Comparison of ENCODE assay signal across 17 cellular contexts in the genomic region with DNA sequence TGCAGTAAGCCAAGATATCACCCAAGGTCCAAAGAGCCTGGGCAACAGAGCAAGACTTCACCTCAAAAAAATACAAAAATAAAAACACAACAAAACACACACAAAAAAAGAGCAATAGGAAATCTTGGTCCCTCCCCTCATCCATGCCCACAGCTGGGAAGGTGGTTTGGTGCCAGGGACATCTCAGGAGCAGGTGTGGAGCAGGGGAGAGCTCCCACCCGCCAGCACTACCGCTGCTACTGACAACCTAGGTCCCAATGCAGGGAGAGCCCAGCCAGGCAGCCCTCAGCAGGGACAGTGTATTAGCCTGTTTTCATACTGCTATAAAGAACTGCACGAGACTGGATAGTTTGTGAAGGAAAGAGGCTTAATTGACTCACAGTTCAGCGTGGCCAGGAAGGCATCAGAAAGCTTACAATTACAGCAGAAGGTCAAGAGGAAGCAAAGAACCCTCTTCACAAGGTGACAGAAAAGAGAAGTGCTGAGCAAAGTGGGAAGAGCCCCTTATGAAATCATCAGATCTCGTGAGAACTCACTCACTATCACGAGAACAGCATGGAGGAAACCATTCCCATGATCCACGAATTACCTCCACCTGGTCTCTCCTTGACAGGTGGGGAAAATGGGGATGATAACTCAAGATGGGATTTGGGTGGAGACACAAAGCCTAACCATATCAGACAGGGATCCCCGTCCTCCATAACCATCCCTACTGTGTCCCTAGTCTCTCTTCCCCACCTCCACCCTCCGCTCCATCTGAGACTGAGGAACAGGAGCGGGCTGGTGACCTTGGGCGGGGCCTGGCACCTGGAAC.
DNase-seq lines count a peak whose midpoint lies in the region; ATAC-seq, FAIRE-seq and TF ChIP-seq lines count a peak whose summit lies in the region.
"Had no signal": no experiment of that assay in that cellular context is flagged by ENCODE, and none has a peak within 500 bp of the region (broad histone marks: within the 10 kb centered on the region; RNA-seq: fewer than 3 reads in every experiment).

No MANE protein-coding gene starts in this region.

- no peak for TF ChIP-seq POLR2A in suprapubic skin (IDR thresholded peaks at IDR 0.05)

- no peak for TF ChIP-seq EP300 in suprapubic skin (IDR thresholded peaks at IDR 0.05)

- H3K4me1 Mint-ChIP-seq in activated T-cell treated with anti-CD3 and anti-CD28 coated beads, Interleukin-2, amount 50 U/mL, for 24 hours (ENCODE audit: low read depth): no peaks in the 10 kb centered on the region
- H3K4me1 Mint-ChIP-seq: activated naive CD4-positive, alpha-beta T cell treated with anti-CD3 and anti-CD28 coated beads, Interleukin-2, amount 10 ng/mL, durations not matched to agents 7 days and 5 days; T-cell had no signal

- H3K4me1 ChIP-seq in suprapubic skin: no peaks in the 10 kb centered on the region

- H3K27me3 Mint-ChIP-seq in activated T-cell treated with anti-CD3 and anti-CD28 coated beads, Interleukin-2, amount 50 U/mL, for 24 hours: no peaks in the 10 kb centered on the region

- H3K9me3 ChIP-seq in suprapubic skin: no peaks in the 10 kb centered on the region
- H3K9me3 ChIP-seq: thyroid gland had no signal

- ATAC-seq in HG02642 (IDR thresholded peaks at IDR 0.05; ENCODE audit: poor library complexity, unreplicated experiment) (no peak), HG03045 (IDR thresholded peaks at IDR 0.05; ENCODE audit: unreplicated experiment) (no peak)
- ATAC-seq: T-cell had no signal

- H3K36me3 ChIP-seq in bronchial epithelial cell (ENCODE audit: control insufficient read depth, insufficient read depth, low read length) (no peaks in the 10 kb centered on the region), suprapubic skin (no peaks in the 10 kb centered on the region)
- H3K36me3 ChIP-seq: thyroid gland had no signal

- H3K4me3 ChIP-seq in bronchial epithelial cell (ENCODE audit: low read depth, low read length): no peak overlapping the region
- H3K4me3 ChIP-seq in suprapubic skin: no peak overlapping the region
- H3K4me3 ChIP-seq: lung, thyroid gland had no signal

- peak; percentile 98 for FAIRE-seq in bronchial epithelial cell (lab: Jason Lieb, UNC)

- H3K27ac ChIP-seq in suprapubic skin: no peak overlapping the region
- H3K27ac ChIP-seq: thyroid gland had no signal

- H3K27me3 ChIP-seq in bronchial epithelial cell (ENCODE audit: control insufficient read depth, insufficient read depth, low read length): no peaks in the 10 kb centered on the region
- H3K27me3 ChIP-seq in suprapubic skin: peaks cover 11% of the 10 kb centered on the region
- H3K27me3 ChIP-seq: thyroid gland had no signal

- no peaks in the 10 kb centered on the region for H3K9me3 Mint-ChIP-seq in activated T-cell treated with anti-CD3 and anti-CD28 coated beads, Interleukin-2, amount 50 U/mL, for 24 hours
- H3K9me3 Mint-ChIP-seq: activated naive CD4-positive, alpha-beta T cell treated with anti-CD3 and anti-CD28 coated beads, Interleukin-2, amount 10 ng/mL, durations not matched to agents 7 days and 5 days; neural crest cell; T-cell had no signal

- DNase-seq in activated T-cell treated with anti-CD3 and anti-CD28 coated beads, Interleukin-2, amount 50 U/mL, for 24 hours: peak; percentile 26
- DNase-seq in activated T-cell treated with anti-CD3 and anti-CD28 coated beads, Interleukin-2, amount 50 U/mL, for 1 hour: no peak
- DNase-seq in NCI-H2227 (lab: John Stamatoyannopoulos, UW; ENCODE audit: unreplicated experiment) (peak; percentile 60), bronchial epithelial cell (ENCODE audit: low read depth) (no peak), suprapubic skin (ENCODE audit: low spot score in 2 of 2) (peak; percentile 37 to 45)
- DNase-seq in activated CD8-positive, alpha-beta memory T cell treated with anti-CD3 and anti-CD28 coated beads, Interleukin-2, amount 50 U/mL, for 4 hours: no peak
- DNase-seq: activated naive CD4-positive, alpha-beta T cell treated with anti-CD3 and anti-CD28 coated beads, Interleukin-2, amount 10 ng/mL, durations not matched to agents 7 days and 5 days; Calu3; foreskin fibroblast; NCI-H1048; stimulated activated CD4-positive, alpha-beta T cell treated with anti-CD3 and anti-CD28 coated beads, Interleukin-2, amount 100 ng/mL, for 24 hours; T-cell had no signal

- no peak overlapping the region for H3K27ac Mint-ChIP-seq in activated T-cell treated with anti-CD3 and anti-CD28 coated beads, Interleukin-2, amount 50 U/mL, for 24 hours
- H3K27ac Mint-ChIP-seq: activated naive CD4-positive, alpha-beta T cell treated with anti-CD3 and anti-CD28 coated beads, Interleukin-2, amount 10 ng/mL, durations not matched to agents 7 days and 5 days; T-cell had no signal

- TF ChIP-seq CTCF in bronchial epithelial cell (IDR thresholded peaks at IDR 0.05; ENCODE audit: insufficient read depth, low read length, severe bottlenecking): no peak
- TF ChIP-seq CTCF in suprapubic skin (IDR thresholded peaks at IDR 0.05): no peak

- H3K4me3 Mint-ChIP-seq in activated T-cell treated with anti-CD3 and anti-CD28 coated beads, Interleukin-2, amount 50 U/mL, for 24 hours: no peak overlapping the region
- H3K4me3 Mint-ChIP-seq: activated naive CD4-positive, alpha-beta T cell treated with anti-CD3 and anti-CD28 coated beads, Interleukin-2, amount 10 ng/mL, durations not matched to agents 7 days and 5 days; neural crest cell; T-cell had no signal

- H3K36me3 Mint-ChIP-seq in activated T-cell treated with anti-CD3 and anti-CD28 coated beads, Interleukin-2, amount 50 U/mL, for 24 hours (ENCODE audit: low read depth): no peaks in the 10 kb centered on the region
- H3K36me3 Mint-ChIP-seq: activated naive CD4-positive, alpha-beta T cell treated with anti-CD3 and anti-CD28 coated beads, Interleukin-2, amount 10 ng/mL, durations not matched to agents 7 days and 5 days; T-cell had no signal

- 88% methylated on average over 11 of the region's 11 CpGs for WGBS in suprapubic skin

Comparison
In these comparisons a context has a peak if more than half of its experiments do, and no peak if none do; other contexts are left out.
1. DNase-seq: peak in activated T-cell treated with anti-CD3 and anti-CD28 coated beads, Interleukin-2, amount 50 U/mL, for 24 hours (single experiment), NCI-H2227 (single experiment) and suprapubic skin (2 of 2); none in activated T-cell treated with anti-CD3 and anti-CD28 coated beads, Interleukin-2, amount 50 U/mL, for 1 hour (single experiment), bronchial epithelial cell (single experiment) and activated CD8-positive, alpha-beta memory T cell treated with anti-CD3 and anti-CD28 coated beads, Interleukin-2, amount 50 U/mL, for 4 hours (single experiment).